ENCODE assay signal across 29 cellular contexts in genomic region chr20:3586111-3586510, GRCh38.
DNase-seq lines count a peak whose midpoint lies in the region; ATAC-seq, FAIRE-seq and TF ChIP-seq lines count a peak whose summit lies in the region.
"Had no signal": no experiment of that assay in that cellular context is flagged by ENCODE, and none has a peak within 500 bp of the region (broad histone marks: within the 10 kb centered on the region; RNA-seq: fewer than 3 reads in every experiment).

No MANE protein-coding gene starts in this region.

- H3K4me1 Mint-ChIP-seq in astrocyte (ENCODE audit: low read depth, unreplicated experiment): no peaks in the 10 kb centered on the region
- H3K4me1 Mint-ChIP-seq: CD14-positive monocyte; CD4-positive, alpha-beta memory T cell; CD4-positive, CD25-positive, alpha-beta regulatory T cell; CD8-positive, alpha-beta memory T cell had no signal

- H2AFZ ChIP-seq in astrocyte (ENCODE audit: low read depth, low read length): no peak overlapping the region

- TF ChIP-seq CTCF in AG10803 (conservative IDR thresholded peaks at IDR 0.05; ENCODE audit: low read length) (no peak), astrocyte (IDR thresholded peaks at IDR 0.05; ENCODE audit: insufficient read depth, low read depth, low read length) (no peak)

- H3K27ac Mint-ChIP-seq in astrocyte (ENCODE audit: unreplicated experiment): no peak overlapping the region
- H3K27ac Mint-ChIP-seq: CD14-positive monocyte; CD4-positive, alpha-beta memory T cell had no signal

- H3K9me3 ChIP-seq in adipocyte (ENCODE audit: control insufficient read depth, low read length) (peaks cover 3% of the 10 kb centered on the region), astrocyte (ENCODE audit: insufficient read depth, low read depth, low read length) (no peaks in the 10 kb centered on the region)
- H3K9me3 ChIP-seq: A549, BE2C had no signal

- H3K27me3 ChIP-seq in adipocyte (replicated peaks; ENCODE audit: control insufficient read depth, insufficient read depth, low read length): no peaks in the 10 kb centered on the region
- no peaks in the 10 kb centered on the region for H3K27me3 ChIP-seq in astrocyte (ENCODE audit: insufficient read depth, low read length)
- H3K27me3 ChIP-seq: BE2C, BLaER1 had no signal

- no peak overlapping the region for H3K27ac ChIP-seq in astrocyte (ENCODE audit: low read depth, low read length)
- H3K27ac ChIP-seq: 22Rv1, A549, BLaER1 had no signal

- peaks cover 27% of the 10 kb centered on the region for H3K36me3 Mint-ChIP-seq in astrocyte (ENCODE audit: low read depth, unreplicated experiment)

- ATAC-seq in GM18861 (IDR thresholded peaks at IDR 0.05; ENCODE audit: unreplicated experiment) (no peak), HG02885 (IDR thresholded peaks at IDR 0.05; ENCODE audit: poor library complexity, unreplicated experiment) (no peak)
- ATAC-seq: A549, GM12878 had no signal

- peaks cover 5% of the 10 kb centered on the region for H4K20me1 ChIP-seq in astrocyte (ENCODE audit: insufficient read depth, low read length)
- H4K20me1 ChIP-seq: BLaER1 had no signal

- no peak overlapping the region for H3K9ac ChIP-seq in adipocyte (ENCODE audit: low read length)
- H3K9ac ChIP-seq in astrocyte (ENCODE audit: low read length): no peak overlapping the region
- H3K9ac ChIP-seq: BLaER1 had no signal

- H3K4me3 ChIP-seq in AG10803 (ENCODE audit: low read length): no peak overlapping the region
- H3K4me3 ChIP-seq in adipocyte (ENCODE audit: low read length): no peak overlapping the region
- H3K4me3 ChIP-seq in astrocyte (ENCODE audit: insufficient read depth, low read depth, low read length): no peak overlapping the region
- H3K4me3 ChIP-seq: A549, BLaER1, GM12878 had no signal

- no peaks in the 10 kb centered on the region for H3K27me3 Mint-ChIP-seq in astrocyte (ENCODE audit: low read depth, unreplicated experiment)
- H3K27me3 Mint-ChIP-seq: CD4-positive, alpha-beta memory T cell; CD4-positive, CD25-positive, alpha-beta regulatory T cell; CD8-positive, alpha-beta memory T cell had no signal

- H3K4me3 Mint-ChIP-seq in astrocyte (ENCODE audit: unreplicated experiment): no peak overlapping the region
- H3K4me3 Mint-ChIP-seq: CD14-positive monocyte; CD4-positive, alpha-beta memory T cell; CD4-positive, CD25-positive, alpha-beta regulatory T cell; CD8-positive, alpha-beta memory T cell had no signal

- FAIRE-seq in astrocyte (lab: Jason Lieb, UNC): peak; percentile 59
- FAIRE-seq: GM12892, GM18507, GM19239 had no signal

- H3K36me3 ChIP-seq in adipocyte (ENCODE audit: control insufficient read depth, insufficient read depth, low read length, severe bottlenecking): peaks cover 42% of the 10 kb centered on the region
- peaks cover 22% of the 10 kb centered on the region for H3K36me3 ChIP-seq in astrocyte (ENCODE audit: insufficient read depth, low read length)

- peaks cover 13% of the 10 kb centered on the region for H3K4me1 ChIP-seq in adipocyte (ENCODE audit: control insufficient read depth, insufficient read depth, low read length)
- no peaks in the 10 kb centered on the region for H3K4me1 ChIP-seq in astrocyte (ENCODE audit: insufficient read depth, low read length)
- H3K4me1 ChIP-seq: A549, BE2C, BLaER1 had no signal

- no peaks in the 10 kb centered on the region for H3K79me2 ChIP-seq in astrocyte (ENCODE audit: insufficient read depth, low read length)

- peak; percentile 24 for DNase-seq in AG10803 (ENCODE audit: low read depth)
- peak; percentile 72 for DNase-seq in adipocyte (ENCODE audit: low read depth)
- no peak for DNase-seq in astrocyte (ENCODE audit: low read depth)
- peak; percentile 31 for DNase-seq in dedifferentiated amniotic fluid mesenchymal stem cell (ENCODE audit: extremely low spot score)
- no peak for DNase-seq in ecto neural progenitor cell (ENCODE audit: low spot score)
- DNase-seq in NCI-H146 (lab: John Stamatoyannopoulos, UW): no peak
- DNase-seq: BE2C; C1 segment of cervical spinal cord; CD4-positive, alpha-beta memory T cell; CD4-positive, CD25-positive, alpha-beta regulatory T cell; CD8-positive, alpha-beta memory T cell; COR-L47; DMS 273 treated with DMSO at 0.1 percent for 48 hours; DMS153; DMS53; DMS79; DND-41; EL; GDM1 had no signal

- H3K4me2 ChIP-seq in astrocyte (ENCODE audit: low read length): no peak overlapping the region
- H3K4me2 ChIP-seq: A549, BLaER1 had no signal

- H3K9me3 Mint-ChIP-seq in astrocyte (ENCODE audit: unreplicated experiment): peaks cover 3% of the 10 kb centered on the region
- H3K9me3 Mint-ChIP-seq: CD8-positive, alpha-beta memory T cell had no signal

Comparison
In these comparisons a context has a peak if more than half of its experiments do, and no peak if none do; other contexts are left out.
1. DNase-seq: peak in AG10803 (single experiment), adipocyte (single experiment) and dedifferentiated amniotic fluid mesenchymal stem cell (single experiment); none in astrocyte (single experiment), ecto neural progenitor cell (single experiment) and NCI-H146 (single experiment).